ENCODE assay signal across 9 cellular contexts in the genomic region with DNA sequence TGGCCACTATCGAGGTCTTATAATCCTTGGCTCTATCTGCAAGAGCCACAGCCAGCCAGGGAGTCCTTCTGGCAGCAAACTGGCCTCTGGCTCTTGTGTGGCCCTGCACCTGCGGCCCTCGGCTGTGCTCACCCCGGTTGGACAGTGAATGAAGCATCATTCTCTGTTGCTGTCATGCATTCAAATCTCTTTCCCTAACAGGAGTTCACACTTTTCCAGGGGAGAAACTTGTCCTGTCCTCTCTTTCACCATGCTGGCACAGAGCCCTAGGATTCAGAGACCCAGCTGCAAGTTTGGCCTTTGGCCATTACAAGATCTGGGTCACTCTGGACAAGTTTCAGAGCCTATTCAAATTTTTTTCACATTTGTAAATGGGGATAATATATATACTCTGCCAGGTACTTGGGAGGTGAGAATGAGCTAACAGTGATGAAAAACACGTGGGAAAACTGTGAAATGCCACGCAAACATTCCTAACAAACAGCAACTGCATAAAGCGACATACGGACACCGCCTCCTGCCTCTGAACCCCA. TPM values are rescaled to one million over a fixed set of nuclear protein-coding genes. Genes with fewer than 3 reads are reported as not detected.
DNase-seq lines count a peak whose midpoint lies in the region; ATAC-seq and TF ChIP-seq lines count a peak whose summit lies in the region.
"Had no signal": no experiment of that assay in that cellular context is flagged by ENCODE, and none has a peak within 500 bp of the region (broad histone marks: within the 10 kb centered on the region; RNA-seq: fewer than 3 reads in every experiment).

No MANE protein-coding gene starts in this region.

- H3K36me3 ChIP-seq in mesodermal cell (ENCODE audit: control insufficient read depth, insufficient read depth, low read length) (peaks cover 57% of the 10 kb centered on the region), tibial nerve (peaks cover 0 to 34% (median 0%) of the 10 kb centered on the region in 3 donors)
- H3K36me3 ChIP-seq in CD8-positive, alpha-beta T cell (ENCODE audit: insufficient read depth, low read length) = no peaks in the 10 kb centered on the region

- ATAC-seq in GM18502 (IDR thresholded peaks at IDR 0.05; ENCODE audit: poor library complexity, unreplicated experiment) (no peak), HG03175 (IDR thresholded peaks at IDR 0.05; ENCODE audit: unreplicated experiment) (no peak)
- ATAC-seq in CD8-positive, alpha-beta T cell = no peak

- H3K27me3 ChIP-seq in tibial nerve = no peaks in the 10 kb centered on the region
- H3K27me3 ChIP-seq in CD8-positive, alpha-beta T cell (ENCODE audit: insufficient read depth, low read length) = no peaks in the 10 kb centered on the region

- TF ChIP-seq EP300 in tibial nerve (IDR thresholded peaks at IDR 0.05) = no peak

- H3K4me3 Mint-ChIP-seq in CD8-positive, alpha-beta T cell = no peak overlapping the region

- intact Hi-C loops in CD8-positive, alpha-beta T cell (cut with DNase I, micrococcal nuclease) = no loop called here

- peaks cover 2% of the 10 kb centered on the region for H3K4me1 Mint-ChIP-seq in CD8-positive, alpha-beta T cell (ENCODE audit: low read depth)

- TF ChIP-seq POLR2A in tibial nerve (IDR thresholded peaks at IDR 0.05) = no peak

- no peaks in the 10 kb centered on the region for H3K9me3 Mint-ChIP-seq in CD8-positive, alpha-beta T cell

- no peak overlapping the region for H3K4me3 ChIP-seq in mesodermal cell (ENCODE audit: extremely low read depth, insufficient read depth, low read length, poor library complexity, severe bottlenecking)
- no peak overlapping the region for H3K4me3 ChIP-seq in tibial nerve
- no peak overlapping the region for H3K4me3 ChIP-seq in CD8-positive, alpha-beta T cell (ENCODE audit: low read depth, low read length)

- H3K27ac ChIP-seq in epithelial cell of prostate (peak overlapping the region; percentile 98), mesodermal cell (ENCODE audit: low read depth, low read length, severe bottlenecking) (peak overlapping the region; percentile 90), tibial nerve (peak overlapping the region; percentile 56 to 87 (median 76))
- no peak overlapping the region for H3K27ac ChIP-seq in CD8-positive, alpha-beta T cell (ENCODE audit: low read depth, low read length)

- no peaks in the 10 kb centered on the region for H3K9me3 ChIP-seq in mesodermal cell (ENCODE audit: control insufficient read depth, low read length)
- H3K9me3 ChIP-seq in tibial nerve = no peaks in the 10 kb centered on the region
- H3K9me3 ChIP-seq in CD8-positive, alpha-beta T cell (ENCODE audit: low read length) = no peaks in the 10 kb centered on the region

- H3K36me3 Mint-ChIP-seq in CD8-positive, alpha-beta T cell = peaks cover 60% of the 10 kb centered on the region

- H3K27ac Mint-ChIP-seq in CD8-positive, alpha-beta T cell = no peak overlapping the region

- DNase-seq in RPMI7951 (ENCODE audit: low read depth) = peak; percentile 19
- DNase-seq in epithelial cell of prostate (ENCODE audit: low read depth, low spot score) = no peak
- DNase-seq in tibial nerve (ENCODE audit: low spot score in 2 of 2) = no peak
- no peak for DNase-seq in CD8-positive, alpha-beta T cell
- DNase-seq: effector memory CD4-positive, alpha-beta T cell; T-helper 9 cell had no signal

- CTCF ChIA-PET in CD8-positive, alpha-beta T cell (lab: Charles Lee) = no interaction called here

- no peak for TF ChIP-seq CTCF in tibial nerve (IDR thresholded peaks at IDR 0.05)
- no peak for TF ChIP-seq CTCF in CD8-positive, alpha-beta T cell (IDR thresholded peaks at IDR 0.05)

- peaks cover 25% of the 10 kb centered on the region for H3K4me1 ChIP-seq in mesodermal cell (ENCODE audit: control insufficient read depth, insufficient read depth, low read length, poor library complexity, severe bottlenecking)
- peaks cover 6 to 90% (median 33%) of the 10 kb centered on the region in 4 donors for H3K4me1 ChIP-seq in tibial nerve
- no peaks in the 10 kb centered on the region for H3K4me1 ChIP-seq in CD8-positive, alpha-beta T cell (ENCODE audit: insufficient read depth, low read length)

- H3K27me3 Mint-ChIP-seq in CD8-positive, alpha-beta T cell (ENCODE audit: low read depth) = no peaks in the 10 kb centered on the region

- 95 to 100% methylated on average over 6 of the region's 9 CpGs for WGBS in mesodermal cell (ENCODE audit: insufficient coverage in 2 of 2), 2 experiments
- WGBS in tibial nerve, 2 donors = 48 to 49% methylated on average over 9 of the region's 9 CpGs

- POLR2A ChIA-PET in CD8-positive, alpha-beta T cell (lab: Charles Lee) = no interaction called here

RNA-seq across cellular contexts. Expression of gene TMEM184B, which starts 34.2 kb away (rescaled TPM):
- 33.0 and 34.7 TPM in 2 replicates for total RNA-seq in RPMI7951 (2014; rRNA removed; shearing (Covaris generic))
- 68.7 TPM for polyA plus RNA-seq in mesodermal cell (2013, experiment 1 of 2)
- polyA plus RNA-seq in mesodermal cell (2013, experiment 2 of 2) = 53.5 TPM
- 100 to 1,000 TPM in 1 of 4 donors, 10 to 100 TPM in 3; 61.1 to 138 (median 72.0) TPM for total RNA-seq in tibial nerve
- total RNA-seq in CD8-positive, alpha-beta T cell = 10 to 100 TPM; 53.0 TPM

RNA-seq across cellular contexts. Expression of gene MAFF, which starts 36.8 kb away (rescaled TPM):
- 6.4 and 9.1 TPM in 2 replicates for total RNA-seq in RPMI7951 (2014; rRNA removed; shearing (Covaris generic))
- 18.8 TPM for polyA plus RNA-seq in mesodermal cell (2013, experiment 1 of 2)
- 14.8 TPM for polyA plus RNA-seq in mesodermal cell (2013, experiment 2 of 2)
- 100 to 1,000 TPM in 2 of 4 donors, 10 to 100 TPM in 2; 68.1 to 110 (median 96.8) TPM for total RNA-seq in tibial nerve
- 10 to 100 TPM; 87.6 to 91.2 TPM for total RNA-seq in CD8-positive, alpha-beta T cell

RNA-seq across cellular contexts. Expression of gene PLA2G6, which starts 57.0 kb away (rescaled TPM):
- 3.7 and 6.8 TPM in 2 replicates for total RNA-seq in RPMI7951 (2014; rRNA removed; shearing (Covaris generic))
- 17.3 TPM for polyA plus RNA-seq in mesodermal cell (2013, experiment 1 of 2)
- 16.0 TPM for polyA plus RNA-seq in mesodermal cell (2013, experiment 2 of 2)
- total RNA-seq in tibial nerve = 10 to 100 TPM; 48.5 to 60.3 (median 55.1) TPM
- total RNA-seq in CD8-positive, alpha-beta T cell = 10 to 100 TPM; 35.4 to 44.4 TPM
